11 cellular contexts compared by ENCODE assay signal in the genomic region with DNA sequence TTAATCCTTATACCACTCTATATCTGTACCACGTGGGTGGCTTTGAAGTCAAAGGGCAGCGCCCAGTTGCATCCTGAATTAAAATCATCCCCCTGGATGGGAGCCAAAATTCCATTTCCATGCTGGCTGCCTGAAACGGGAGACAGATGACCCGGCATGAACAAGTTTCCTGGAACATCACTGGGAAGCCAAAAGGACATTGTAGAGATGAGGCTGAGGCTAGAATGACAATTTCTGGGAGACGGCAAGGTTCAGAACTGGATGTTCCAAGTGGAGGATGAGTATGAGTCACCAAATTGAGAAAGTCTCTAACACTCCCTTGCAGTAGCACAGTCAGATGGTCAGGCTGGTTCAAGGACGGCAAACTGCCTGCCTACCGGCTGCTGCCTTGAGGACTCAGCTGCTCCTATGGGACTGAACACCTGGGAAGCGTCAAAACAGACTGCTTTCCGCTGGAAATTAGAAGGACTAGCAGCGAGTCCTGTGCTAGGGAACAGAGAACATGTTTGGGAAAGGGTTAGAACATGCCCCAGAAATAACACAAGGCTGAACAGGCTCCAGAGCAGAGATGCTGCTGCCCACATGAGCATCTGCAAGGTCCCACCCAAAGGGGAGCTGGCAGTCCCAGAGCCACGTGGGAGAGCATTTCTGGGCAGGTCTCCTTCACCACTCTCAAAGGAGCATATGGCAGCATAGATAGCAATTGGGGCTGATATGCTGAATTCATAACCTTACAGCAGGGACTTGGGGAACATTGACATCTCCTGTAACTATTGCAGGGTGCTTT. TPM values are rescaled to one million over a fixed set of nuclear protein-coding genes. Genes with fewer than 3 reads are reported as not detected.
DNase-seq lines count a peak whose midpoint lies in the region; ATAC-seq and TF ChIP-seq lines count a peak whose summit lies in the region.
"Had no signal": no experiment of that assay in that cellular context is flagged by ENCODE, and none has a peak within 500 bp of the region (broad histone marks: within the 10 kb centered on the region; RNA-seq: fewer than 3 reads in every experiment).

No MANE protein-coding gene starts in this region.

- no TSS peak for BruUV-seq in OCI-LY7 (replicated peaks; lab: Mats Ljungman, UMichigan)

- no peaks in the 10 kb centered on the region for H4K20me1 ChIP-seq in OCI-LY7 (ENCODE audit: insufficient read depth, low read length)

- H3K27ac ChIP-seq in angular gyrus (ENCODE audit: low read depth, low read length) (peak overlapping the region; percentile 52), right atrium auricular region (peak overlapping the region; percentile 41 to 44), OCI-LY7 (ENCODE audit: low read depth, low read length, poor library complexity, severe bottlenecking) (no peak overlapping the region)

- no peak overlapping the region for H3K4me2 ChIP-seq in OCI-LY7 (ENCODE audit: low read length)

- H3K4me3 ChIP-seq in right atrium auricular region (no peak overlapping the region), OCI-LY7 (ENCODE audit: low read depth, low read length, poor library complexity, severe bottlenecking) (no peak overlapping the region), HAP-1 (no peak overlapping the region)

- CTCF ChIA-PET in OCI-LY7 (lab: Charles Lee; ENCODE audit: unreplicated experiment), result no interaction called here

- H3K27me3 ChIP-seq in right atrium auricular region (no peaks in the 10 kb centered on the region), HAP-1 (ENCODE audit: low read depth) (no peaks in the 10 kb centered on the region)

- H3K79me2 ChIP-seq in OCI-LY7 (ENCODE audit: insufficient read depth, low read depth, low read length), result no peaks in the 10 kb centered on the region

- H3K36me3 ChIP-seq in right atrium auricular region, result no peaks in the 10 kb centered on the region
- no peaks in the 10 kb centered on the region for H3K36me3 ChIP-seq in OCI-LY7 (ENCODE audit: insufficient read depth, low read length)
- no peaks in the 10 kb centered on the region for H3K36me3 ChIP-seq in HAP-1 (replicated peaks)

- in situ Hi-C loops in HAP-1 (cut with MboI; ENCODE audit: low sequenced_read_pairs), result no loop called here

- H3K9me2 ChIP-seq in OCI-LY7 (ENCODE audit: insufficient read depth, low read length), result no peaks in the 10 kb centered on the region

- H3K4me1 ChIP-seq in right atrium auricular region, result peaks cover 0 to 28% of the 10 kb centered on the region in 2 donors
- H3K4me1 ChIP-seq in OCI-LY7 (ENCODE audit: insufficient read depth, low read length, poor library complexity, severe bottlenecking), result no peaks in the 10 kb centered on the region
- no peaks in the 10 kb centered on the region for H3K4me1 ChIP-seq in HAP-1

- no peak overlapping the region for H2AFZ ChIP-seq in OCI-LY7 (ENCODE audit: low read length)

- POLR2A ChIA-PET in OCI-LY7 (lab: Charles Lee), result interaction anchor here (0.6 to 1.5 kb wide), 3 partner anchors 14 to 402 kb away, joined by 3 to 4 read pairs (median 3); no protein-coding TSS in a partner anchor

- TF ChIP-seq CTCF in right atrium auricular region (IDR thresholded peaks at IDR 0.05), result no peak
- no peak for TF ChIP-seq CTCF in OCI-LY7 (conservative IDR thresholded peaks at IDR 0.05; ENCODE audit: low read length)

- intact Hi-C loops in sciatic nerve (cut with DNase I), result no loop called here
- intact Hi-C loops in OCI-LY7 (cut with micrococcal nuclease; ENCODE audit: unreplicated experiment), result no loop called here

- ATAC-seq in sciatic nerve, result peak; percentile 94
- ATAC-seq: activated CD8-positive, alpha-beta T cell treated with anti-CD3 and anti-CD28 coated beads, Interleukin-2, amount 10 ng/mL, durations not matched to agents 7 days and 5 days; left colon had no signal

- no peaks in the 10 kb centered on the region for H3K9me3 ChIP-seq in right atrium auricular region
- H3K9me3 ChIP-seq in OCI-LY7 (ENCODE audit: low read length), result no peaks in the 10 kb centered on the region
- no peaks in the 10 kb centered on the region for H3K9me3 ChIP-seq in HAP-1

- peak; percentile 66 for DNase-seq in EH (ENCODE audit: low read depth)
- peak; percentile 71 for DNase-seq in right atrium auricular region (ENCODE audit: low spot score)
- no peak for DNase-seq in sciatic nerve (ENCODE audit: low spot score)
- DNase-seq in putamen (ENCODE audit: low spot score), result no peak
- DNase-seq in OCI-LY7 (ENCODE audit: low spot score), result no peak
- no peak for DNase-seq in Kasumi-1 (lab: John Stamatoyannopoulos, UW)
- no peak for DNase-seq in HAP-1 (ENCODE audit: low spot score in 2 of 2)
- DNase-seq: activated CD8-positive, alpha-beta T cell treated with anti-CD3 and anti-CD28 coated beads, Interleukin-2, amount 10 ng/mL, durations not matched to agents 7 days and 5 days; cerebellar nuclear complex had no signal

RNA-seq across cellular contexts. Expression of a gene that starts 32.0 kb away (rescaled TPM):
- total RNA-seq in right atrium auricular region (10 to 100 TPM; 36.3 to 45.5 TPM), sciatic nerve (78.1 TPM), OCI-LY7 (2022) (52.1 and 66.4 TPM in 2 replicates)
- 37.9 and 38.9 TPM in 2 replicates for total RNA-seq in OCI-LY7 (2014; rRNA removed; shearing (Covaris generic))

RNA-seq across cellular contexts. Expression of a gene that starts 52.5 kb away (rescaled TPM):
- total RNA-seq in right atrium auricular region (10 to 100 TPM; 18.9 to 54.6 TPM), sciatic nerve (19.8 TPM), OCI-LY7 (2022) (3.0 and 3.8 TPM in 2 replicates)
- total RNA-seq in OCI-LY7 (2014; rRNA removed; shearing (Covaris generic)), result 0.75 and 3.7 TPM in 2 replicates

Comparison
In these comparisons a context has a peak if more than half of its experiments do, and no peak if none do; other contexts are left out.
1. DNase-seq: peak in EH (single experiment) and right atrium auricular region (single experiment); none in sciatic nerve (single experiment), putamen (single experiment), OCI-LY7 (single experiment), Kasumi-1 (0 of 2) and HAP-1 (0 of 2).